In genomic region chr13:111902726-111903125, GRCh38 we compare ENCODE assay signal across 21 cellular contexts.
DNase-seq lines count a peak whose midpoint lies in the region; ATAC-seq and TF ChIP-seq lines count a peak whose summit lies in the region.
"Had no signal": no experiment of that assay in that cellular context is flagged by ENCODE, and none has a peak within 500 bp of the region (broad histone marks: within the 10 kb centered on the region; RNA-seq: fewer than 3 reads in every experiment).

No MANE protein-coding gene starts in this region.

- H3K4me3 ChIP-seq in coronary artery (no peak overlapping the region), mammary epithelial cell (replicated peaks in 1 of 3; ENCODE audit: insufficient read depth in 1 of 3, low read depth in 2 of 3, low read length in 3 of 3) (no peak overlapping the region), left lung (no peak overlapping the region)

- H3K4me3 Mint-ChIP-seq in activated naive CD4-positive, alpha-beta T cell treated with anti-CD3 and anti-CD28 coated beads, Interleukin-2, amount 10 ng/mL, durations not matched to agents 7 days and 5 days, result no peak overlapping the region
- no peak overlapping the region for H3K4me3 Mint-ChIP-seq in T-helper 2 cell treated with Interferon-gamma antibody and Interleukin-4, amounts not matched to agents 5 μg/mL and 100 μg/mL, for 36 hours
- H3K4me3 Mint-ChIP-seq: CD8-positive, alpha-beta memory T cell had no signal

- no TSS peak for BruUV-seq in mammary epithelial cell (replicated peaks; lab: Mats Ljungman, UMichigan)

- H4K20me1 ChIP-seq in mammary epithelial cell (ENCODE audit: insufficient read depth, low read length), result no peaks in the 10 kb centered on the region

- no peaks in the 10 kb centered on the region for H3K4me1 Mint-ChIP-seq in activated naive CD4-positive, alpha-beta T cell treated with anti-CD3 and anti-CD28 coated beads, Interleukin-2, amount 10 ng/mL, durations not matched to agents 7 days and 5 days
- H3K4me1 Mint-ChIP-seq in T-helper 2 cell treated with Interferon-gamma antibody and Interleukin-4, amounts not matched to agents 5 μg/mL and 100 μg/mL, for 36 hours (ENCODE audit: low read depth), result no peaks in the 10 kb centered on the region
- H3K4me1 Mint-ChIP-seq: CD8-positive, alpha-beta memory T cell had no signal

- no peak for TF ChIP-seq CTCF in coronary artery (IDR thresholded peaks at IDR 0.05)
- TF ChIP-seq CTCF in mammary epithelial cell (conservative IDR thresholded peaks at IDR 0.05 in 1 of 2, IDR thresholded peaks at IDR 0.05 in 1 of 2; ENCODE audit: extremely low read depth in 1 of 2, insufficient read depth in 1 of 2, low read depth in 1 of 2, low read length in 2 of 2), result no peak
- TF ChIP-seq CTCF in left lung (IDR thresholded peaks at IDR 0.05), result no peak

- no peak overlapping the region for H3K4me2 ChIP-seq in mammary epithelial cell (ENCODE audit: insufficient read depth, low read depth, low read length)
- H3K4me2 ChIP-seq: KMS-11 had no signal

- CTCF ChIA-PET in activated naive CD4-positive, alpha-beta T cell treated with anti-CD3 and anti-CD28 coated beads, Interleukin-2, amount 10 ng/mL, durations not matched to agents 7 days and 5 days (lab: Charles Lee), result no interaction called here
- CTCF ChIA-PET in mammary epithelial cell (lab: Charles Lee; ENCODE audit: low non-redundant PET), result no interaction called here

- H3K27me3 Mint-ChIP-seq in activated naive CD4-positive, alpha-beta T cell treated with anti-CD3 and anti-CD28 coated beads, Interleukin-2, amount 10 ng/mL, durations not matched to agents 7 days and 5 days, result no peaks in the 10 kb centered on the region
- H3K27me3 Mint-ChIP-seq in T-helper 2 cell treated with Interferon-gamma antibody and Interleukin-4, amounts not matched to agents 5 μg/mL and 100 μg/mL, for 36 hours (ENCODE audit: low read depth), result no peaks in the 10 kb centered on the region
- H3K27me3 Mint-ChIP-seq: CD8-positive, alpha-beta memory T cell had no signal

- H3K36me3 ChIP-seq in mammary epithelial cell (ENCODE audit: insufficient read depth, low read length) (no peaks in the 10 kb centered on the region), left lung (no peaks in the 10 kb centered on the region)

- H3K27me3 ChIP-seq in mammary epithelial cell (ENCODE audit: insufficient read depth, low read length) (no peaks in the 10 kb centered on the region), left lung (peaks cover 0 to 19% of the 10 kb centered on the region in 2 donors)

- intact Hi-C loops in sciatic nerve (cut with DNase I) (no loop called here), mammary epithelial cell (cut with micrococcal nuclease) (no loop called here), left lung (cut with DNase I) (no loop called here)

- H3K27ac Mint-ChIP-seq in activated naive CD4-positive, alpha-beta T cell treated with anti-CD3 and anti-CD28 coated beads, Interleukin-2, amount 10 ng/mL, durations not matched to agents 7 days and 5 days, result no peak overlapping the region
- H3K27ac Mint-ChIP-seq in T-helper 2 cell treated with Interferon-gamma antibody and Interleukin-4, amounts not matched to agents 5 μg/mL and 100 μg/mL, for 36 hours, result no peak overlapping the region

- H3K79me2 ChIP-seq in mammary epithelial cell (ENCODE audit: insufficient read depth, low read length), result no peaks in the 10 kb centered on the region

- H3K9me3 ChIP-seq in mammary epithelial cell (replicated peaks; ENCODE audit: insufficient read depth, low read length) (peaks cover 26% of the 10 kb centered on the region), left lung (no peaks in the 10 kb centered on the region)

- 55% methylated on average over 10 of the region's 10 CpGs for WGBS in mammary epithelial cell (ENCODE audit: low coverage, missing lambda C conversion rate)

- H3K4me1 ChIP-seq in mammary epithelial cell (ENCODE audit: insufficient read depth, low read length) (no peaks in the 10 kb centered on the region), left lung (no peaks in the 10 kb centered on the region)

- DNase-seq in activated naive CD4-positive, alpha-beta T cell treated with anti-CD3 and anti-CD28 coated beads, Interleukin-2, amount 10 ng/mL, durations not matched to agents 7 days and 5 days, result peak; percentile 13
- DNase-seq in activated naive CD4-positive, alpha-beta T cell treated with Interleukin-2 at 50 U/mL for 16 hours, result no peak
- DNase-seq in coronary artery (ENCODE audit: low spot score) (peak; percentile 11), sciatic nerve (ENCODE audit: low spot score) (peak; percentile 6), mammary epithelial cell (no peak), left lung (no peak)
- no peak for DNase-seq in T-helper 2 cell treated with Interferon-gamma antibody and Interleukin-4, amounts not matched to agents 5 μg/mL and 100 μg/mL, for 36 hours (ENCODE audit: low spot score)
- DNase-seq: Calu3; CD8-positive, alpha-beta memory T cell; DMS153; GDM1; GOT3; IMR-90; NCI-H1105 treated with DMSO at 0.1 percent for 48 hours; NCI-H2029 treated with DMSO at 0.1 percent for 48 hours; NCI-H226; NCI-H524; NCI-H774 had no signal

- H3K27ac ChIP-seq in coronary artery (no peak overlapping the region), mammary epithelial cell (ENCODE audit: insufficient read depth, low read depth, low read length) (no peak overlapping the region), left lung (no peak overlapping the region)
- H3K27ac ChIP-seq: C4-2B, KMS-11 had no signal

- ATAC-seq in sciatic nerve (no peak), left lung (no peak)
- ATAC-seq: Panc1 had no signal

- H3K36me3 Mint-ChIP-seq in activated naive CD4-positive, alpha-beta T cell treated with anti-CD3 and anti-CD28 coated beads, Interleukin-2, amount 10 ng/mL, durations not matched to agents 7 days and 5 days, result no peaks in the 10 kb centered on the region
- no peaks in the 10 kb centered on the region for H3K36me3 Mint-ChIP-seq in T-helper 2 cell treated with Interferon-gamma antibody and Interleukin-4, amounts not matched to agents 5 μg/mL and 100 μg/mL, for 36 hours (ENCODE audit: low read depth)
- H3K36me3 Mint-ChIP-seq: CD8-positive, alpha-beta memory T cell had no signal

- H3K9me3 Mint-ChIP-seq in activated naive CD4-positive, alpha-beta T cell treated with anti-CD3 and anti-CD28 coated beads, Interleukin-2, amount 10 ng/mL, durations not matched to agents 7 days and 5 days, result peaks cover 3% of the 10 kb centered on the region
- H3K9me3 Mint-ChIP-seq in T-helper 2 cell treated with Interferon-gamma antibody and Interleukin-4, amounts not matched to agents 5 μg/mL and 100 μg/mL, for 36 hours, result no peaks in the 10 kb centered on the region

- dilution Hi-C loops in mammary epithelial cell (cut with HindIII; ENCODE audit: low sequenced_read_pairs), result no loop called here

- H2AFZ ChIP-seq in mammary epithelial cell (ENCODE audit: low read depth, low read length), result no peak overlapping the region

- H3K9ac ChIP-seq in mammary epithelial cell (ENCODE audit: insufficient read depth, low read length), result no peak overlapping the region
- H3K9ac ChIP-seq: KMS-11 had no signal

- in situ Hi-C loops in mammary epithelial cell (cut with MboI; ENCODE audit: low sequenced_read_pairs in 2 of 2), result no loop called here

Comparison
In these comparisons a context has a peak if more than half of its experiments do, and no peak if none do; other contexts are left out.
1. DNase-seq: peak in activated naive CD4-positive, alpha-beta T cell treated with anti-CD3 and anti-CD28 coated beads, Interleukin-2, amount 10 ng/mL, durations not matched to agents 7 days and 5 days (single experiment), coronary artery (single experiment) and sciatic nerve (single experiment); none in activated naive CD4-positive, alpha-beta T cell treated with Interleukin-2 at 50 U/mL for 16 hours (single experiment), T-helper 2 cell treated with Interferon-gamma antibody and Interleukin-4, amounts not matched to agents 5 μg/mL and 100 μg/mL, for 36 hours (single experiment), mammary epithelial cell (single experiment) and left lung (0 of 2).